20 cellular contexts compared by ENCODE assay signal in genomic region chr14:69720912-69721311, GRCh38. TPM values are rescaled to one million over a fixed set of nuclear protein-coding genes. Genes with fewer than 3 reads are reported as not detected.
DNase-seq lines count a peak whose midpoint lies in the region; ATAC-seq and TF ChIP-seq lines count a peak whose summit lies in the region.
"Had no signal": no experiment of that assay in that cellular context is flagged by ENCODE, and none has a peak within 500 bp of the region (broad histone marks: within the 10 kb centered on the region; RNA-seq: fewer than 3 reads in every experiment).

No MANE protein-coding gene starts in this region.

- no peaks in the 10 kb centered on the region for H3K36me3 ChIP-seq in thyroid gland
- H3K36me3 ChIP-seq: SJCRH30 had no signal

- no peaks in the 10 kb centered on the region for H3K9me3 ChIP-seq in thyroid gland
- H3K9me3 ChIP-seq: SJCRH30 had no signal

- intact Hi-C loops in left colon (cut with DNase I, micrococcal nuclease) (loop anchor here in 1 of 2 donors (10.0 kb wide), 1 partner anchor 136 kb away; no protein-coding TSS in a partner anchor), thyroid gland (cut with DNase I) (no loop called here)

- 40 to 42% methylated on average over 4 of the region's 4 CpGs for WGBS in thyroid gland, 2 donors

- H3K27me3 Mint-ChIP-seq in activated naive CD8-positive, alpha-beta T cell treated with anti-CD3 and anti-CD28 coated beads, Interleukin-2, amount 10 ng/mL, durations not matched to agents 7 days and 5 days = peaks cover 9% of the 10 kb centered on the region
- H3K27me3 Mint-ChIP-seq in activated naive CD8-positive, alpha-beta T cell treated with anti-CD3 and anti-CD28 coated beads for 36 hours = no peaks in the 10 kb centered on the region

- peak overlapping the region in 2 of 3 donors; percentile 39 to 80 for H3K27ac ChIP-seq in thyroid gland
- H3K27ac ChIP-seq: KMS-11, SJCRH30 had no signal

- peaks cover 28% of the 10 kb centered on the region for H3K4me1 Mint-ChIP-seq in activated naive CD8-positive, alpha-beta T cell treated with anti-CD3 and anti-CD28 coated beads, Interleukin-2, amount 10 ng/mL, durations not matched to agents 7 days and 5 days
- H3K4me1 Mint-ChIP-seq in activated naive CD8-positive, alpha-beta T cell treated with anti-CD3 and anti-CD28 coated beads for 36 hours = peaks cover 12% of the 10 kb centered on the region

- TF ChIP-seq POLR2A in thyroid gland (IDR thresholded peaks at IDR 0.05) = no peak

- peak overlapping the region; percentile 9 for H3K27ac Mint-ChIP-seq in activated naive CD8-positive, alpha-beta T cell treated with anti-CD3 and anti-CD28 coated beads, Interleukin-2, amount 10 ng/mL, durations not matched to agents 7 days and 5 days
- H3K27ac Mint-ChIP-seq in activated naive CD8-positive, alpha-beta T cell treated with anti-CD3 and anti-CD28 coated beads for 36 hours = no peak overlapping the region
- H3K27ac Mint-ChIP-seq: GM23338 had no signal

- POLR2A ChIA-PET in activated naive CD8-positive, alpha-beta T cell treated with anti-CD3 and anti-CD28 coated beads, Interleukin-2, amount 10 ng/mL, durations not matched to agents 7 days and 5 days (lab: Charles Lee) = no interaction called here

- H3K4me3 ChIP-seq in astrocyte of the cerebellum (ENCODE audit: low read depth, low read length) = no peak overlapping the region
- H3K4me3 ChIP-seq in thyroid gland (replicated peaks in 1 of 3) = no peak overlapping the region
- H3K4me3 ChIP-seq: GM23338, SJCRH30 had no signal

- peaks cover 30 to 53% of the 10 kb centered on the region in 2 donors for H3K4me1 ChIP-seq in thyroid gland

- no peak for ATAC-seq in activated naive CD8-positive, alpha-beta T cell treated with anti-CD3 and anti-CD28 coated beads, Interleukin-2, amount 10 ng/mL, durations not matched to agents 7 days and 5 days (ENCODE audit: low read depth)
- ATAC-seq in left colon = peak; percentile 21
- ATAC-seq: GM23338 had no signal

- peak; percentile 9 for TF ChIP-seq CTCF in astrocyte of the cerebellum (IDR thresholded peaks at IDR 0.05; ENCODE audit: low read depth, low read length, missing control alignments)
- peak in 2 of 6 experiments; percentile 7 to 28 for TF ChIP-seq CTCF in thyroid gland (IDR thresholded peaks at IDR 0.05)

- in situ Hi-C loops in astrocyte of the cerebellum (cut with HindIII; ENCODE audit: low sequenced_read_pairs) = no loop called here

- DNase-seq in activated naive CD8-positive, alpha-beta T cell treated with anti-CD3 and anti-CD28 coated beads, Interleukin-2, amount 10 ng/mL, durations not matched to agents 7 days and 5 days = no peak
- no peak for DNase-seq in activated naive CD8-positive, alpha-beta T cell treated with anti-CD3 and anti-CD28 coated beads for 36 hours
- no peak for DNase-seq in astrocyte of the cerebellum (ENCODE audit: low read depth)
- DNase-seq in left colon = no peak
- DNase-seq in thyroid gland = peak; percentile 59 to 65
- DNase-seq in SK-N-DZ (ENCODE audit: low spot score) = no peak
- DNase-seq in NCI-H1930 (lab: John Stamatoyannopoulos, UW) = no peak
- DNase-seq: DMS53, GF-D8, HCEC 1CT, NCI-H1105, NCI-H146, NCI-H2029 treated with DMSO at 0.1 percent for 48 hours, NCI-H226, NCI-H524, OCI-M1, SJCRH30 had no signal

- H3K27me3 ChIP-seq in thyroid gland = no peaks in the 10 kb centered on the region
- H3K27me3 ChIP-seq: SJCRH30 had no signal

- H3K36me3 Mint-ChIP-seq in activated naive CD8-positive, alpha-beta T cell treated with anti-CD3 and anti-CD28 coated beads, Interleukin-2, amount 10 ng/mL, durations not matched to agents 7 days and 5 days = peaks cover 2% of the 10 kb centered on the region
- H3K36me3 Mint-ChIP-seq in activated naive CD8-positive, alpha-beta T cell treated with anti-CD3 and anti-CD28 coated beads for 36 hours = peaks cover 2% of the 10 kb centered on the region

- no peak overlapping the region for H3K4me3 Mint-ChIP-seq in activated naive CD8-positive, alpha-beta T cell treated with anti-CD3 and anti-CD28 coated beads, Interleukin-2, amount 10 ng/mL, durations not matched to agents 7 days and 5 days
- no peak overlapping the region for H3K4me3 Mint-ChIP-seq in activated naive CD8-positive, alpha-beta T cell treated with anti-CD3 and anti-CD28 coated beads for 36 hours
- H3K4me3 Mint-ChIP-seq: CD14-positive monocyte, GM23338 had no signal

- H3K9me3 Mint-ChIP-seq in activated naive CD8-positive, alpha-beta T cell treated with anti-CD3 and anti-CD28 coated beads, Interleukin-2, amount 10 ng/mL, durations not matched to agents 7 days and 5 days = no peaks in the 10 kb centered on the region
- H3K9me3 Mint-ChIP-seq in activated naive CD8-positive, alpha-beta T cell treated with anti-CD3 and anti-CD28 coated beads for 36 hours = no peaks in the 10 kb centered on the region
- H3K9me3 Mint-ChIP-seq: CD14-positive monocyte, GM23338 had no signal

RNA-seq across cellular contexts. Expression of gene SRSF5, which starts 46.0 kb away (rescaled TPM):
- total RNA-seq in activated naive CD8-positive, alpha-beta T cell treated with anti-CD3 and anti-CD28 coated beads, Interleukin-2, amount 10 ng/mL, durations not matched to agents 7 days and 5 days = 100 to 1,000 TPM; 565 to 587 TPM
- 100 to 1,000 TPM; 310 to 318 TPM for total RNA-seq in activated naive CD8-positive, alpha-beta T cell treated with anti-CD3 and anti-CD28 coated beads for 36 hours
- total RNA-seq in left colon (100 to 1,000 TPM; 315 to 316 TPM), thyroid gland (100 to 1,000 TPM; 326 to 969 (median 539) TPM)
- polyA plus RNA-seq in SK-N-DZ (2014; cell fraction: cytosol; rRNA removed) = 182 and 202 TPM in 2 replicates
- polyA plus RNA-seq in SK-N-DZ (2014; cell fraction: nucleus; rRNA removed) = 676 and 919 TPM in 2 replicates

Comparison
In these comparisons a context has a peak if more than half of its experiments do, and no peak if none do; other contexts are left out.
1. DNase-seq: peak in thyroid gland (2 of 2); none in activated naive CD8-positive, alpha-beta T cell treated with anti-CD3 and anti-CD28 coated beads, Interleukin-2, amount 10 ng/mL, durations not matched to agents 7 days and 5 days (single experiment), activated naive CD8-positive, alpha-beta T cell treated with anti-CD3 and anti-CD28 coated beads for 36 hours (single experiment), astrocyte of the cerebellum (single experiment), left colon (0 of 2), SK-N-DZ (single experiment) and NCI-H1930 (0 of 2).